ENCODE assay signal across 8 cellular contexts in the genomic region with DNA sequence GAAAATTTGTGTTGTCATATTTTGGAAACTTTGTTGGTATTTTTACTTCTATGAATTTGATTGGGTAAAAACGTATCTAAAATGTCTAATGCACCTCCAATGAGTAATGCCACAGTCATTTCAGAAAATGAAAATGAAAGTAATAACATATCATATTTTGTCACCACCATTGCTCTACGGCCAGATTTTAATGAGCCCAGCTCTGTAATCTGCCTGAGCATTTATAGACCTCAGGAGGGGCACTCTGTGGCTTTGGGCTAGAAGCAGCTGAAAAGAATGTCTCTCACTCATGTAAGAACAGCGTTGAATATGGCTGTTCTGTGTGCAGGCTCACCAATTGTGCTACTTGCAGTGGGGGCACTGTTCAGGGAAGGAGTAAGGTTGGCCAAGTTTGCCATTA. TPM values are rescaled to one million over a fixed set of nuclear protein-coding genes. Genes with fewer than 3 reads are reported as not detected.
DNase-seq lines count a peak whose midpoint lies in the region; ATAC-seq and TF ChIP-seq lines count a peak whose summit lies in the region.

No MANE protein-coding gene starts in this region.

- H3K18ac ChIP-seq in neuronal stem cell (ENCODE audit: low read length) = no peak overlapping the region

- ATAC-seq in HG03095 (IDR thresholded peaks at IDR 0.05; ENCODE audit: unreplicated experiment) = peak; percentile 62

- no peaks in the 10 kb centered on the region for H3K79me1 ChIP-seq in neuronal stem cell (ENCODE audit: low read depth, low read length)

- no peak overlapping the region for H4K8ac ChIP-seq in neuronal stem cell (ENCODE audit: low read depth, low read length)

- no peak overlapping the region for H3K27ac Mint-ChIP-seq in activated T-cell treated with anti-CD3 and anti-CD28 coated beads, Interleukin-2, amount 50 U/mL, for 24 hours
- no peak overlapping the region for H3K27ac Mint-ChIP-seq in activated T-helper 1 cell treated with anti-CD3 and anti-CD28 coated beads, Interleukin-12 subunit alpha, Interleukin-12 subunit beta, Interleukin-2, Interleukin-4 antibody, amounts not matched to agents 30 ng/mL and 10 ng/mL and 1 ng/mL, durations not matched to agents 14 hours and 24 hours and 36 hours

- no CpG with 5 or more reads among the region's 3 CpGs for WGBS in neuronal stem cell (ENCODE audit: extremely low coverage in 2 of 2, insufficient read length in 2 of 2, insufficient replicate concordance in 1 of 2), 2 donors

- H3K36me3 ChIP-seq in neuronal stem cell (replicated peaks in 1 of 2; ENCODE audit: control insufficient read depth in 2 of 2, insufficient read depth in 2 of 2, low read length in 2 of 2) (no peaks in the 10 kb centered on the region), BE2C (no peaks in the 10 kb centered on the region)

- H2AK5ac ChIP-seq in neuronal stem cell (ENCODE audit: low read depth, low read length) = no peak overlapping the region

- H3K9me3 ChIP-seq in neuronal stem cell (replicated peaks in 1 of 2; ENCODE audit: control insufficient read depth in 2 of 2, insufficient read depth in 1 of 2, low read depth in 1 of 2, low read length in 2 of 2) (no peaks in the 10 kb centered on the region), BE2C (no peaks in the 10 kb centered on the region)

- no peaks in the 10 kb centered on the region for H3K36me3 Mint-ChIP-seq in activated T-cell treated with anti-CD3 and anti-CD28 coated beads, Interleukin-2, amount 50 U/mL, for 24 hours (ENCODE audit: low read depth)
- H3K36me3 Mint-ChIP-seq in activated T-helper 1 cell treated with anti-CD3 and anti-CD28 coated beads, Interleukin-12 subunit alpha, Interleukin-12 subunit beta, Interleukin-2, Interleukin-4 antibody, amounts not matched to agents 30 ng/mL and 10 ng/mL and 1 ng/mL, durations not matched to agents 14 hours and 24 hours and 36 hours (ENCODE audit: low read depth) = no peaks in the 10 kb centered on the region

- no peak overlapping the region for H3K4me2 ChIP-seq in neuronal stem cell (ENCODE audit: insufficient read depth, low read length, poor library complexity, severe bottlenecking)

- H3K27me3 Mint-ChIP-seq in activated T-cell treated with anti-CD3 and anti-CD28 coated beads, Interleukin-2, amount 50 U/mL, for 24 hours = no peaks in the 10 kb centered on the region
- H3K27me3 Mint-ChIP-seq in activated T-helper 1 cell treated with anti-CD3 and anti-CD28 coated beads, Interleukin-12 subunit alpha, Interleukin-12 subunit beta, Interleukin-2, Interleukin-4 antibody, amounts not matched to agents 30 ng/mL and 10 ng/mL and 1 ng/mL, durations not matched to agents 14 hours and 24 hours and 36 hours (ENCODE audit: insufficient read depth) = no peaks in the 10 kb centered on the region

- no peak overlapping the region for H2BK15ac ChIP-seq in neuronal stem cell (ENCODE audit: low read length)

- H3K14ac ChIP-seq in neuronal stem cell (ENCODE audit: low read length) = no peak overlapping the region

- H3K27ac ChIP-seq in neuronal stem cell (replicated peaks; ENCODE audit: low read length) = no peak overlapping the region

- no peak overlapping the region for H2BK5ac ChIP-seq in neuronal stem cell (ENCODE audit: low read length)

- no peak for DNase-seq in activated T-cell treated with anti-CD3 and anti-CD28 coated beads, Interleukin-2, amount 50 U/mL, for 24 hours
- DNase-seq in activated T-cell treated with anti-CD3 and anti-CD28 coated beads for 4 hours = no peak
- no peak for DNase-seq in neuronal stem cell (ENCODE audit: low spot score)
- DNase-seq in SKM-1 treated with dmso at 0.1 percent for 144 hours (lab: John Stamatoyannopoulos, UW; ENCODE audit: unreplicated experiment) = no peak
- no peak for DNase-seq in activated T-helper 1 cell treated with anti-CD3 and anti-CD28 coated beads, Interleukin-12 subunit alpha, Interleukin-12 subunit beta, Interleukin-2, Interleukin-4 antibody, amounts not matched to agents 30 ng/mL and 10 ng/mL and 1 ng/mL, durations not matched to agents 14 hours and 24 hours and 36 hours (ENCODE audit: low spot score)
- DNase-seq in BE2C = no peak

- H3K4me3 ChIP-seq in WI38 (ENCODE audit: low read depth, low read length) (peak overlapping the region; percentile 17), neuronal stem cell (ENCODE audit: low read length in 2 of 2) (no peak overlapping the region), BE2C (ENCODE audit: low read depth, low read length) (no peak overlapping the region)

- no peaks in the 10 kb centered on the region for H3K9me3 Mint-ChIP-seq in activated T-cell treated with anti-CD3 and anti-CD28 coated beads, Interleukin-2, amount 50 U/mL, for 24 hours
- no peaks in the 10 kb centered on the region for H3K9me3 Mint-ChIP-seq in activated T-helper 1 cell treated with anti-CD3 and anti-CD28 coated beads, Interleukin-12 subunit alpha, Interleukin-12 subunit beta, Interleukin-2, Interleukin-4 antibody, amounts not matched to agents 30 ng/mL and 10 ng/mL and 1 ng/mL, durations not matched to agents 14 hours and 24 hours and 36 hours

- no peak for TF ChIP-seq CTCF in WI38 (IDR thresholded peaks at IDR 0.05; ENCODE audit: low read depth, low read length)
- TF ChIP-seq CTCF in BE2C (IDR thresholded peaks at IDR 0.05; ENCODE audit: low read depth, low read length) = no peak

- H4K91ac ChIP-seq in neuronal stem cell (ENCODE audit: low read depth, low read length, poor library complexity) = no peak overlapping the region

- H3K4me1 Mint-ChIP-seq in activated T-cell treated with anti-CD3 and anti-CD28 coated beads, Interleukin-2, amount 50 U/mL, for 24 hours (ENCODE audit: low read depth) = peaks cover 16% of the 10 kb centered on the region
- peaks cover 7% of the 10 kb centered on the region for H3K4me1 Mint-ChIP-seq in activated T-helper 1 cell treated with anti-CD3 and anti-CD28 coated beads, Interleukin-12 subunit alpha, Interleukin-12 subunit beta, Interleukin-2, Interleukin-4 antibody, amounts not matched to agents 30 ng/mL and 10 ng/mL and 1 ng/mL, durations not matched to agents 14 hours and 24 hours and 36 hours (ENCODE audit: low read depth)

- H3K4me1 ChIP-seq in neuronal stem cell (ENCODE audit: control insufficient read depth in 2 of 2, insufficient read depth in 1 of 2, low read depth in 1 of 2, low read length in 2 of 2) (peaks cover 0 to 2% of the 10 kb centered on the region in 2 donors), BE2C (no peaks in the 10 kb centered on the region; the same call in 1 of the 2 replicates)

- no peak overlapping the region for H3K23ac ChIP-seq in neuronal stem cell (ENCODE audit: low read depth, low read length, poor library complexity)

- intact Hi-C loops in activated T-helper 1 cell treated with anti-CD3 and anti-CD28 coated beads, Interleukin-12 subunit alpha, Interleukin-12 subunit beta, Interleukin-2, Interleukin-4 antibody, amounts not matched to agents 30 ng/mL and 10 ng/mL and 1 ng/mL, durations not matched to agents 14 hours and 24 hours and 36 hours (cut with micrococcal nuclease) = no loop called here

- H2AFZ ChIP-seq in neuronal stem cell (ENCODE audit: low read length) = no peak overlapping the region

- no peak overlapping the region for H2BK120ac ChIP-seq in neuronal stem cell (ENCODE audit: low read depth, low read length)

- H3K27me3 ChIP-seq in neuronal stem cell (ENCODE audit: control insufficient read depth in 3 of 3, insufficient read depth in 3 of 3, low read depth in 1 of 3, low read length in 3 of 3) = no peaks in the 10 kb centered on the region
- H3K27me3 ChIP-seq in BE2C = no peaks in the 10 kb centered on the region

- H2BK12ac ChIP-seq in neuronal stem cell (ENCODE audit: low read length) = no peak overlapping the region

- peak overlapping the region; percentile 1 for H3K9ac ChIP-seq in neuronal stem cell (ENCODE audit: low read depth, low read length, poor library complexity)

- H3K4ac ChIP-seq in neuronal stem cell (ENCODE audit: low read length) = no peak overlapping the region

- peak overlapping the region; percentile 2 for H3K4me3 Mint-ChIP-seq in activated T-cell treated with anti-CD3 and anti-CD28 coated beads, Interleukin-2, amount 50 U/mL, for 24 hours
- H3K4me3 Mint-ChIP-seq in activated T-helper 1 cell treated with anti-CD3 and anti-CD28 coated beads, Interleukin-12 subunit alpha, Interleukin-12 subunit beta, Interleukin-2, Interleukin-4 antibody, amounts not matched to agents 30 ng/mL and 10 ng/mL and 1 ng/mL, durations not matched to agents 14 hours and 24 hours and 36 hours = no peak overlapping the region

RNA-seq across cellular contexts. Expression of gene ABCA12, which starts 32.7 kb away (rescaled TPM):
- 0.03 TPM for polyA plus RNA-seq in neuronal stem cell (2013, experiment 1 of 2)
- 0.03 TPM for polyA plus RNA-seq in neuronal stem cell (2013, experiment 2 of 2)
- total RNA-seq in activated T-helper 1 cell treated with anti-CD3 and anti-CD28 coated beads, Interleukin-12 subunit alpha, Interleukin-12 subunit beta, Interleukin-2, Interleukin-4 antibody, amounts not matched to agents 30 ng/mL and 10 ng/mL and 1 ng/mL, durations not matched to agents 14 hours and 24 hours and 36 hours = not detected in 2 replicates
- 3.7 TPM for polyA plus RNA-seq in BE2C (2012; ENCODE audit: insufficient read depth, insufficient read length, low read depth)
